In the genomic region with DNA sequence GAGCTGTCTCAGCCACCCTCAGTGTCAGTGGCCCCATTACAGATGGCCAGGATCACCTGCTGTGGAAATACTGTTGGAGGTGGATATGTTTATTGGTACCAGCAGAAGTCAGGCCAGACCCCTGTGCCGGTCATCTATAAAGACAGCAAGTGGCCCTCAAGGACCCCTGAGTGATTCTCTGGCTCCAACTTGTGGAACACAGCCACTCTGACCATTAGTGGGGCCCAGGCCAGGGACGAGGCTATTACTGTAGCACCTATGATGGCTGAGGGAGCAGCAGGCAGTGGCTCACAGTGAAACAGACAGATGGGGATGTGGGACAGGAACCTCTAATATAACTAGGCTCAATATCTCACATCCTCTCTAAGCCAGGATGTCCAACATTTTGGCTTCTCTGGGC, we compare ENCODE assay signal across 12 cellular contexts. TPM values are rescaled to one million over a fixed set of nuclear protein-coding genes. Genes with fewer than 3 reads are reported as not detected.
"Had no signal": no experiment of that assay in that cellular context is flagged by ENCODE, and none has a peak within 500 bp of the region (broad histone marks: within the 10 kb centered on the region; RNA-seq: fewer than 3 reads in every experiment).

No MANE protein-coding gene starts in this region.

- DNase-seq: GM23248, GOT3, H7, HFFc6, KG1 had no signal

- H3K9ac ChIP-seq: GM23248 had no signal

- H3K36me3 ChIP-seq: HAP-1 had no signal

- FAIRE-seq: HepG2 had no signal

- H3K4me3 Mint-ChIP-seq: HFFc6, IgD-negative memory B cell had no signal

- H2AFZ ChIP-seq: GM23248 had no signal

- H3K9me3 ChIP-seq: HAP-1 had no signal

- H3K27ac Mint-ChIP-seq: HFFc6, IgD-negative memory B cell had no signal

- H3K9me3 Mint-ChIP-seq: HFFc6 had no signal

- ATAC-seq: HCT116, HepG2 had no signal

- H3K4me1 ChIP-seq: HAP-1 had no signal

- H3K27ac ChIP-seq: GM23248, HL-60 had no signal

- H3K4me3 ChIP-seq: GM23248, HAP-1 had no signal

- H3K36me3 Mint-ChIP-seq: IgD-negative memory B cell had no signal

RNA-seq across cellular contexts. Expression of gene GGTLC2, which starts 25.5 kb away (rescaled TPM):
- total RNA-seq: GM23248, H4, H7, HepG2, HFFc6, HT1080 had no signal
- polyA plus RNA-seq: GM23248, HepG2, IgD-negative memory B cell had no signal

RNA-seq across cellular contexts. Expression of gene PRAME, which starts 59.9 kb away (rescaled TPM):
- total RNA-seq: GM23248, H7, HFFc6 had no signal
- polyA plus RNA-seq: GM23248, IgD-negative memory B cell had no signal
